ENCODE assay signal across 8 cellular contexts in the genomic region with DNA sequence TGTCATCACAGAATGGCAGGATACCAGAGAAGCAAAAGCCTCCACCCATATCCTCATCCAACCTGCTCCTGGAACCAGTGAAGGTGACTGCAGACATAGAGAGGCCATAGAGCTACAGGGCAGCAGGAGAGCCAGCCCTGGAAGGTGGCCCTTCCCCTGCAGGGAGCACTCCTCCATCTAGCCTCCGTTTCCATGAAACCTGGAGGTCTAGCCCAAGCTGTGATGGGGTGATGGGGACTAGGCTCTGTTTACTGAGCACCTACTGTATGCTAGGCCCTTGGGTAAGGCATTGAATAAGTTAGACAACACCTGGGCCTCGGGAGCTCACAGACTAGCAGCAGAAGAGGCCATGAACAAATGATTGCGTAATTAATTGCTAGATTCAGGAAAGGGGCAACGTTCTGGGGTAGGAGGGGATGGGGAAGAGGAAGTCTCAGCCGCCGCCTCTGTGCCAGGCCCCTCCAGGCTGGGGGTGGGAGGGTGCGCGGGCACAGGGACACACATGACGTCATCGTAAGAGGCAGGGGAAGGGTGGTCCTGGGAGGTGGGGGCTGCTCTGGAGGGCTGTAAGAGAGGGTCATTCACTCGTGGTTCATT. TPM values are rescaled to one million over a fixed set of nuclear protein-coding genes. Genes with fewer than 3 reads are reported as not detected.
A peak's percentile ranks its signal among the peaks of the same experiment; 100 is the strongest.
DNase-seq lines count a peak whose midpoint lies in the region; ATAC-seq and TF ChIP-seq lines count a peak whose summit lies in the region.

No MANE protein-coding gene starts in this region.

- no peaks in the 10 kb centered on the region for H4K20me1 ChIP-seq in SK-N-SH (ENCODE audit: insufficient read depth)

- 65% methylated on average over 3 of the region's 11 CpGs for WGBS in SK-N-SH (ENCODE audit: low lambda C conversion rate)

- H3K4me3 Mint-ChIP-seq in natural killer cell = peak overlapping the region; percentile 90

- no peak overlapping the region for H3K9ac ChIP-seq in SK-N-SH

- TF ChIP-seq CTCF in SK-N-SH (IDR thresholded peaks at IDR 0.05) = no peak
- TF ChIP-seq CTCF in natural killer cell (IDR thresholded peaks at IDR 0.05) = no peak

- TF ChIP-seq RAD21 in SK-N-SH (IDR thresholded peaks at IDR 0.05; ENCODE audit: low read length) = no peak

- no peaks in the 10 kb centered on the region for H3K36me3 ChIP-seq in SK-N-SH (replicated peaks in 1 of 2; ENCODE audit: control insufficient read depth in 1 of 2, insufficient read depth in 2 of 2, low read length in 1 of 2)

- H3K9me3 Mint-ChIP-seq in natural killer cell = no peaks in the 10 kb centered on the region

- H3K9me2 ChIP-seq in SK-N-SH = no peaks in the 10 kb centered on the region

- H3K79me2 ChIP-seq in SK-N-SH (ENCODE audit: insufficient read depth) = no peaks in the 10 kb centered on the region

- H3K4me1 Mint-ChIP-seq in natural killer cell = peaks cover 14 to 30% of the 10 kb centered on the region in 2 donors

- H3K4me2 ChIP-seq in SK-N-SH = peak overlapping the region; percentile 66

- peak; percentile 66 for DNase-seq in SK-N-SH
- DNase-seq in SIG-M5 (lab: John Stamatoyannopoulos, UW) = peak; percentile 44
- peak; percentile 14 for DNase-seq in epidermal melanocyte (ENCODE audit: insufficient read length, low spot score)
- no peak for DNase-seq in natural killer cell

- H3K27me3 Mint-ChIP-seq in natural killer cell (ENCODE audit: low read depth in 2 of 2) = peaks cover 8% of the 10 kb centered on the region in 2 donors

- H3K27ac Mint-ChIP-seq in natural killer cell = peak overlapping the region; percentile 72 to 86

- POLR2A ChIA-PET in SK-N-SH (lab: Yijun Ruan, JAX) = interaction anchor here (1.6 kb wide), 1 partner anchor 30 kb away, joined by 9 read pairs; a partner anchor contains a TSS

- intact Hi-C loops in natural killer cell (cut with micrococcal nuclease) = no loop called here

- peak overlapping the region; percentile 65; the same call in 1 of the 2 replicates for H2AFZ ChIP-seq in SK-N-SH (ENCODE audit: low read depth)

- peak overlapping the region in 1 of 2 experiments; percentile 34; a peak in 1 of 4 replicates for H3K27ac ChIP-seq in SK-N-SH (ENCODE audit: low read depth in 2 of 2, low read length in 1 of 2)

- H3K4me1 ChIP-seq in SK-N-SH (ENCODE audit: control insufficient read depth in 1 of 2, insufficient read depth in 2 of 2, low read depth in 1 of 2, low read length in 1 of 2) = peaks cover 0 to 13% of the 10 kb centered on the region in 2 experiments; a peak in 1 of 4 replicates

- no peaks in the 10 kb centered on the region for H3K9me3 ChIP-seq in SK-N-SH

- H3K36me3 Mint-ChIP-seq in natural killer cell = no peaks in the 10 kb centered on the region

- ATAC-seq in SK-N-SH treated with all-trans-retinoic acid at 6 μM for 48 hours (no peak), natural killer cell (peak in 1 of 3 donors; percentile 2), HG02852 (IDR thresholded peaks at IDR 0.05; ENCODE audit: unreplicated experiment) (no peak), GM19023 (IDR thresholded peaks at IDR 0.05; ENCODE audit: unreplicated experiment) (no peak), GM21529 (IDR thresholded peaks at IDR 0.05; ENCODE audit: unreplicated experiment) (no peak)

- CTCF ChIA-PET in SK-N-SH (lab: Yijun Ruan, JAX) = interaction anchor here (1.0 to 1.4 kb wide), 3 partner anchors 32 to 180 kb away, joined by 3 to 4 read pairs (median 4); no protein-coding TSS in a partner anchor

- H3K27me3 ChIP-seq in SK-N-SH (ENCODE audit: insufficient read depth) = no peaks in the 10 kb centered on the region

- peak overlapping the region; percentile 48 to 52 for H3K4me3 ChIP-seq in SK-N-SH (ENCODE audit: low read depth in 2 of 2, low read length in 1 of 2)

- TF ChIP-seq EP300 in SK-N-SH (IDR thresholded peaks at IDR 0.05; ENCODE audit: borderline replicate concordance in 1 of 2, low read depth in 1 of 2, low read length in 1 of 2) = no peak

- no peaks in the 10 kb centered on the region for H3F3A ChIP-seq in SK-N-SH (replicated peaks; ENCODE audit: insufficient read depth)

TF ChIP-seq in SK-N-SH, 30 proteins besides CTCF, POLR2A, EP300 and RAD21:
- TF ChIP-seq POLR2AphosphoS5 (IDR thresholded peaks at IDR 0.05; ENCODE audit: low read depth, low read length) (no peak), TAF1 (IDR thresholded peaks at IDR 0.05; ENCODE audit: borderline replicate concordance, low read depth, low read length) (no peak), EZH2phosphoT487 (IDR thresholded peaks at IDR 0.05; ENCODE audit: borderline replicate concordance, low read depth) (no peak), FOXJ3 (CRISPR knock-in tag; IDR thresholded peaks at IDR 0.05) (no peak), MEF2A (IDR thresholded peaks at IDR 0.05; ENCODE audit: borderline replicate concordance, low read depth) (no peak), JUND (IDR thresholded peaks at IDR 0.05) (no peak), GABPA (IDR thresholded peaks at IDR 0.05; ENCODE audit: low read depth) (no peak), FOXM1 (IDR thresholded peaks at IDR 0.05; ENCODE audit: low read depth) (no peak), CHD2 (IDR thresholded peaks at IDR 0.05; ENCODE audit: low read length, partially characterized antibody) (no peak), TEAD4 (IDR thresholded peaks at IDR 0.05; ENCODE audit: borderline replicate concordance, insufficient read depth) (no peak), RCOR1 (IDR thresholded peaks at IDR 0.05; ENCODE audit: low read length) (no peak), GATA2 (CRISPR knock-in tag; IDR thresholded peaks at IDR 0.05) (no peak), RXRA (IDR thresholded peaks at IDR 0.05; ENCODE audit: borderline replicate concordance, low read depth) (no peak)
- TF ChIP-seq, protein P1, sequence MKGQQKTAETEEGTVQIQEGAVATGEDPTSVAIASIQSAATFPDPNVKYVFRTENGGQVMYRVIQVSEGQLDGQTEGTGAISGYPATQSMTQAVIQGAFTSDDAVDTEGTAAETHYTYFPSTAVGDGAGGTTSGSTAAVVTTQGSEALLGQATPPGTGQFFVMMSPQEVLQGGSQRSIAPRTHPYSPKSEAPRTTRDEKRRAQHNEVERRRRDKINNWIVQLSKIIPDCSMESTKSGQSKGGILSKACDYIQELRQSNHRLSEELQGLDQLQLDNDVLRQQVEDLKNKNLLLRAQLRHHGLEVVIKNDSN (IDR thresholded peaks at IDR 0.05; ENCODE audit: borderline replicate concordance, low read depth) = no peak
- TF ChIP-seq, protein P2, sequence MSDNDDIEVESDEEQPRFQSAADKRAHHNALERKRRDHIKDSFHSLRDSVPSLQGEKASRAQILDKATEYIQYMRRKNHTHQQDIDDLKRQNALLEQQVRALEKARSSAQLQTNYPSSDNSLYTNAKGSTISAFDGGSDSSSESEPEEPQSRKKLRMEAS (IDR thresholded peaks at IDR 0.05; ENCODE audit: low read depth) = no peak

TF ChIP-seq in SK-N-SH treated with all-trans-retinoic acid at 6 μM for 48 hours, 23 proteins besides CTCF, POLR2A, EP300 and RAD21:
- no peak for TF ChIP-seq SNAI2 (CRISPR knock-in tag; IDR thresholded peaks at IDR 0.05)
- TF ChIP-seq TCF4 (CRISPR knock-in tag; IDR thresholded peaks at IDR 0.05; ENCODE audit: borderline replicate concordance) = no peak
- no peak for TF ChIP-seq ISL1 (CRISPR knock-in tag; IDR thresholded peaks at IDR 0.05)

RNA-seq across cellular contexts. Expression of a gene that starts 0.8 kb away (rescaled TPM):
- 18.1 and 18.7 TPM in 2 replicates for polyA plus RNA-seq in SK-N-SH (2012; rRNA removed)
- 6.5 and 12.2 TPM in 2 replicates for polyA plus RNA-seq in SK-N-SH (2012; cell fraction: cytosol; rRNA removed)
- polyA plus RNA-seq in SK-N-SH (2012; cell fraction: nucleus; rRNA removed) = 29.3 and 35.7 TPM in 2 replicates
- 10 to 100 TPM; 30.3 to 35.7 (median 31.3) TPM for total RNA-seq in natural killer cell

RNA-seq across cellular contexts. Expression of a gene that starts 29.6 kb away (rescaled TPM):
- 4,089 and 4,976 TPM in 2 replicates for polyA plus RNA-seq in SK-N-SH (2012; rRNA removed)
- 3,345 and 4,370 TPM in 2 replicates for polyA plus RNA-seq in SK-N-SH (2012; cell fraction: cytosol; rRNA removed)
- polyA plus RNA-seq in SK-N-SH (2012; cell fraction: nucleus; rRNA removed) = 1,624 and 1,631 TPM in 2 replicates
- total RNA-seq in natural killer cell = 1,000 to 10,000 TPM; 1,534 to 1,757 (median 1,614) TPM

RNA-seq across cellular contexts. Expression of a gene that starts 50.6 kb away (rescaled TPM):
- polyA plus RNA-seq in SK-N-SH (2012; rRNA removed) = 10.8 and 12.9 TPM in 2 replicates
- polyA plus RNA-seq in SK-N-SH (2012; cell fraction: cytosol; rRNA removed) = 4.9 and 8.7 TPM in 2 replicates
- 18.2 and 32.4 TPM in 2 replicates for polyA plus RNA-seq in SK-N-SH (2012; cell fraction: nucleus; rRNA removed)
- 10 to 100 TPM; 24.3 to 30.4 (median 24.8) TPM for total RNA-seq in natural killer cell
